8 cellular contexts compared by ENCODE assay signal in genomic region chr5:57383093-57383861, GRCh38.
DNase-seq lines count a peak whose midpoint lies in the region; TF ChIP-seq lines count a peak whose summit lies in the region.

No MANE protein-coding gene starts in this region.

- no peak overlapping the region for H3K4me3 ChIP-seq in breast epithelium

- H3K27me3 ChIP-seq in breast epithelium: no peaks in the 10 kb centered on the region

- H3K4me1 Mint-ChIP-seq in MCF 10A (ENCODE audit: insufficient read depth, unreplicated experiment): peaks cover 12% of the 10 kb centered on the region
- peaks cover 15% of the 10 kb centered on the region for H3K4me1 Mint-ChIP-seq in activated CD4-positive, alpha-beta memory T cell treated with anti-CD3 and anti-CD28 coated beads, Interleukin-2, amount 10 ng/mL, durations not matched to agents 7 days and 5 days

- TF ChIP-seq CTCF in MCF 10A (IDR thresholded peaks at IDR 0.05; ENCODE audit: unreplicated experiment) (peak; percentile 27), breast epithelium (IDR thresholded peaks at IDR 0.05) (no peak)

- CTCF ChIA-PET in MCF 10A (lab: Yijun Ruan, JAX): interaction anchor here (0.5 to 2.9 kb wide), 8 partner anchors 15 to 1113 kb away, joined by 3 to 9 read pairs (median 3); no protein-coding TSS in a partner anchor
- CTCF ChIA-PET in activated CD4-positive, alpha-beta memory T cell treated with anti-CD3 and anti-CD28 coated beads, Interleukin-2, amount 10 ng/mL, durations not matched to agents 7 days and 5 days (lab: Charles Lee): interaction anchor here (0.7 kb wide), 1 partner anchor 45 kb away, joined by 3 read pairs; no protein-coding TSS in a partner anchor

- peak; percentile 73 for DNase-seq in MCF 10A (ENCODE audit: unreplicated experiment)
- no peak for DNase-seq in breast epithelium (ENCODE audit: low spot score in 2 of 2)
- DNase-seq in activated CD4-positive, alpha-beta memory T cell treated with anti-CD3 and anti-CD28 coated beads, Interleukin-2, amount 10 ng/mL, durations not matched to agents 7 days and 5 days: peak; percentile 38
- DNase-seq in hepatic stellate cell (ENCODE audit: low spot score): peak; percentile 73
- DNase-seq in ureter (ENCODE audit: low spot score): peak; percentile 48
- DNase-seq in activated CD8-positive, alpha-beta memory T cell treated with anti-CD3 and anti-CD28 coated beads, Interleukin-2, amount 50 U/mL, for 4 hours: no peak
- no peak for DNase-seq in GM19238 (ENCODE audit: insufficient read length, low spot score)
- no peak for DNase-seq in putamen (ENCODE audit: low spot score)

- no peaks in the 10 kb centered on the region for H3K36me3 ChIP-seq in breast epithelium

- H3K9me3 Mint-ChIP-seq in MCF 10A (ENCODE audit: unreplicated experiment): no peaks in the 10 kb centered on the region
- peaks cover 3% of the 10 kb centered on the region for H3K9me3 Mint-ChIP-seq in activated CD4-positive, alpha-beta memory T cell treated with anti-CD3 and anti-CD28 coated beads, Interleukin-2, amount 10 ng/mL, durations not matched to agents 7 days and 5 days

- H3K36me3 Mint-ChIP-seq in MCF 10A (ENCODE audit: insufficient read depth, unreplicated experiment): no peaks in the 10 kb centered on the region
- H3K36me3 Mint-ChIP-seq in activated CD4-positive, alpha-beta memory T cell treated with anti-CD3 and anti-CD28 coated beads, Interleukin-2, amount 10 ng/mL, durations not matched to agents 7 days and 5 days (ENCODE audit: low read depth): no peaks in the 10 kb centered on the region

- POLR2A ChIA-PET in MCF 10A (lab: Yijun Ruan, JAX): interaction anchor here (0.5 to 1.9 kb wide), 4 partner anchors 14 to 111 kb away, joined by 3 to 6 read pairs (median 4); no protein-coding TSS in a partner anchor
- POLR2A ChIA-PET in activated CD4-positive, alpha-beta memory T cell treated with anti-CD3 and anti-CD28 coated beads, Interleukin-2, amount 10 ng/mL, durations not matched to agents 7 days and 5 days (lab: Charles Lee): interaction anchor here (0.6 kb wide), 1 partner anchor 1077 kb away, joined by 3 read pairs; no protein-coding TSS in a partner anchor

- no peaks in the 10 kb centered on the region for H3K4me1 ChIP-seq in breast epithelium

- no peaks in the 10 kb centered on the region for H3K27me3 Mint-ChIP-seq in MCF 10A (ENCODE audit: insufficient read depth, unreplicated experiment)
- no peaks in the 10 kb centered on the region for H3K27me3 Mint-ChIP-seq in activated CD4-positive, alpha-beta memory T cell treated with anti-CD3 and anti-CD28 coated beads, Interleukin-2, amount 10 ng/mL, durations not matched to agents 7 days and 5 days

- H3K27ac Mint-ChIP-seq in MCF 10A (ENCODE audit: low read depth, unreplicated experiment): no peak overlapping the region
- H3K27ac Mint-ChIP-seq in activated CD4-positive, alpha-beta memory T cell treated with anti-CD3 and anti-CD28 coated beads, Interleukin-2, amount 10 ng/mL, durations not matched to agents 7 days and 5 days: peak overlapping the region; percentile 40

- no TSS peak for BruUV-seq in MCF 10A (replicated peaks; lab: Mats Ljungman, UMichigan)

- intact Hi-C loops in MCF 10A (cut with micrococcal nuclease) (loop anchor here (2.0 to 5.0 kb wide), 2 partner anchors 50 to 109 kb away; no protein-coding TSS in a partner anchor), breast epithelium (cut with DNase I; ENCODE audit: low total_unique reads) (no loop called here)

- no peaks in the 10 kb centered on the region for H3K9me3 ChIP-seq in breast epithelium

- H3K27ac ChIP-seq in breast epithelium: no peak overlapping the region

- peak overlapping the region; percentile 12 for H3K4me3 Mint-ChIP-seq in MCF 10A (ENCODE audit: unreplicated experiment)
- no peak overlapping the region for H3K4me3 Mint-ChIP-seq in activated CD4-positive, alpha-beta memory T cell treated with anti-CD3 and anti-CD28 coated beads, Interleukin-2, amount 10 ng/mL, durations not matched to agents 7 days and 5 days

- TF ChIP-seq POLR2A in breast epithelium (IDR thresholded peaks at IDR 0.05): no peak

Comparison
In these comparisons a context has a peak if more than half of its experiments do, and no peak if none do; other contexts are left out.
1. DNase-seq: peak in MCF 10A (single experiment), activated CD4-positive, alpha-beta memory T cell treated with anti-CD3 and anti-CD28 coated beads, Interleukin-2, amount 10 ng/mL, durations not matched to agents 7 days and 5 days (single experiment), hepatic stellate cell (single experiment) and ureter (single experiment); none in breast epithelium (0 of 2), activated CD8-positive, alpha-beta memory T cell treated with anti-CD3 and anti-CD28 coated beads, Interleukin-2, amount 50 U/mL, for 4 hours (single experiment), GM19238 (single experiment) and putamen (single experiment).